In genomic region chr3:75737831-75738493, GRCh38 we compare ENCODE assay signal across 16 cellular contexts. TPM values are rescaled to one million over a fixed set of nuclear protein-coding genes. Genes with fewer than 3 reads are reported as not detected.
DNase-seq lines count a peak whose midpoint lies in the region; ATAC-seq, FAIRE-seq and TF ChIP-seq lines count a peak whose summit lies in the region.
"Had no signal": no experiment of that assay in that cellular context is flagged by ENCODE, and none has a peak within 500 bp of the region (broad histone marks: within the 10 kb centered on the region; RNA-seq: fewer than 3 reads in every experiment).

No MANE protein-coding gene starts in this region.

- WGBS in GM12878 (ENCODE audit: insufficient coverage, insufficient replicate concordance, low lambda C conversion rate, missing lambda C conversion rate) = 84% methylated on average over 7 of the region's 7 CpGs

- no peak for ATAC-seq in GM12878
- ATAC-seq: heart left ventricle, Right ventricle myocardium inferior, WTC11 had no signal

- SMC1A ChIA-PET in GM12878 (lab: Charles Lee; ENCODE audit: uncharacterized antibody, unreplicated experiment) = no interaction called here

- intact Hi-C loops in GM12878 (cut with micrococcal nuclease; ENCODE audit: unreplicated experiment) = no loop called here

- POLR2A ChIA-PET in GM12878 (lab: Charles Lee) = no interaction called here

- no peak for TF ChIP-seq RAD21 in GM12878 (IDR thresholded peaks at IDR 0.05; ENCODE audit: insufficient read depth, low read depth, low read length)

- no peak overlapping the region for H2AFZ ChIP-seq in GM12878 (ENCODE audit: control insufficient read depth, low read depth, low read length)

- H3K9me3 ChIP-seq in GM12878 (replicated peaks; ENCODE audit: control insufficient read depth, insufficient read depth, low read length) = peaks cover 49% of the 10 kb centered on the region

- in situ Hi-C loops in GM12878 (cut with MboI) (no loop called here), brain microvascular endothelial cell (cut with HindIII; ENCODE audit: low pct_ligation_motif_present, low sequenced_read_pairs) (no loop called here)

- H3K4me3 ChIP-seq in GM12878 (no peak overlapping the region), fibroblast of mammary gland (ENCODE audit: control insufficient read depth, low read depth, low read length) (no peak overlapping the region), brain microvascular endothelial cell (ENCODE audit: low read depth, low read length) (no peak overlapping the region)
- H3K4me3 ChIP-seq: heart left ventricle, sigmoid colon, tibial nerve had no signal

- no peaks in the 10 kb centered on the region for H3K4me1 ChIP-seq in GM12878 (ENCODE audit: control insufficient read depth, insufficient read depth, low read length)
- H3K4me1 ChIP-seq: heart left ventricle, sigmoid colon, tibial nerve had no signal

- TSS peak; percentile 38 for BruUV-seq in GM12878 (replicated peaks; lab: Mats Ljungman, UMichigan)

- RAD21 ChIA-PET in GM12878 (lab: Charles Lee; ENCODE audit: unreplicated experiment) = no interaction called here

- H3K27ac ChIP-seq in GM12878 (ENCODE audit: control insufficient read depth, insufficient read depth) = no peak overlapping the region
- H3K27ac ChIP-seq in brain microvascular endothelial cell = no peak overlapping the region
- H3K27ac ChIP-seq: heart left ventricle, sigmoid colon, tibial nerve had no signal

- DNase-seq in HS-5 (ENCODE audit: low read depth) (peak; percentile 6), GM12878 (ENCODE audit: low read depth, low spot score) (no peak), fibroblast of mammary gland (ENCODE audit: low read depth) (peak; percentile 30), retina (peak; percentile 20), RPMI8226 (no peak), pons (ENCODE audit: low spot score) (no peak), NCI-H128 (lab: John Stamatoyannopoulos, UW; ENCODE audit: unreplicated experiment) (no peak), brain microvascular endothelial cell (no peak)
- DNase-seq: heart left ventricle; islet precursor cell; NCI-H345; sigmoid colon; stimulated activated CD4-positive, alpha-beta T cell treated with anti-CD3 and anti-CD28 coated beads, Interleukin-4, amount 100 ng/mL, for 1 hour had no signal

- no peak for FAIRE-seq in GM12878 (lab: Jason Lieb, UNC)

- CTCF ChIA-PET in GM12878 (lab: Yijun Ruan, JAX) = no interaction called here

- H3K27me3 ChIP-seq in GM12878 (replicated peaks in 1 of 2; ENCODE audit: control insufficient read depth in 2 of 2, insufficient read depth in 2 of 2, low read length in 1 of 2) = no peaks in the 10 kb centered on the region
- no peaks in the 10 kb centered on the region for H3K27me3 ChIP-seq in brain microvascular endothelial cell (replicated peaks)
- H3K27me3 ChIP-seq: heart left ventricle, sigmoid colon, tibial nerve had no signal

- no peaks in the 10 kb centered on the region for H4K20me1 ChIP-seq in GM12878 (ENCODE audit: control insufficient read depth, insufficient read depth)

- H3K36me3 ChIP-seq in GM12878 (ENCODE audit: control insufficient read depth in 2 of 2, insufficient read depth in 2 of 2, low read length in 1 of 2) = 0 out of 4 replicates have a peak, but pooled peaks cover 0 to 10% of the 10 kb centered on the region in 2 experiments
- no peaks in the 10 kb centered on the region for H3K36me3 ChIP-seq in brain microvascular endothelial cell (replicated peaks)

- TF ChIP-seq CTCF in GM12878 (IDR thresholded peaks at IDR 0.05 in 2 of 3, conservative IDR thresholded peaks at IDR 0.05 in 1 of 3; ENCODE audit: control insufficient read depth in 2 of 3, extremely low read depth in 1 of 3, insufficient read depth in 1 of 3, low read depth in 3 of 3, low read length in 3 of 3) (no peak), fibroblast of mammary gland (conservative IDR thresholded peaks at IDR 0.05; ENCODE audit: control insufficient read depth, insufficient read depth, low read depth, low read length) (no peak), brain microvascular endothelial cell (IDR thresholded peaks at IDR 0.05; ENCODE audit: low read depth, low read length, missing control alignments) (no peak)

- no peak for TF ChIP-seq EP300 in GM12878 (IDR thresholded peaks at IDR 0.05; ENCODE audit: borderline replicate concordance in 1 of 2, control insufficient read depth in 1 of 2, low read depth in 2 of 2, low read length in 2 of 2)

- no peak overlapping the region for H3K9ac ChIP-seq in GM12878 (ENCODE audit: control insufficient read depth, insufficient read depth, low read length)

- no peak overlapping the region for H3K4me2 ChIP-seq in GM12878 (ENCODE audit: control insufficient read depth, insufficient read depth)

- H3K79me2 ChIP-seq in GM12878 (ENCODE audit: control insufficient read depth, insufficient read depth, low read length) = no peaks in the 10 kb centered on the region

- TF ChIP-seq POLR2A in GM12878 (IDR thresholded peaks at IDR 0.05; ENCODE audit: low read depth, low read length) = no peak

TF ChIP-seq in GM12878, 131 proteins besides CTCF, POLR2A, EP300 and RAD21:
- TF ChIP-seq KDM1A (IDR thresholded peaks at IDR 0.05; ENCODE audit: borderline replicate concordance) (no peak), RCOR1 (conservative IDR thresholded peaks at IDR 0.05; ENCODE audit: low read depth, low read length) (no peak), CBX5 (IDR thresholded peaks at IDR 0.05; ENCODE audit: low read depth) (peak; percentile 88; the same call in 1 of the 2 replicates), POU2F2 (IDR thresholded peaks at IDR 0.05; ENCODE audit: borderline replicate concordance, low read depth, low read length) (no peak), STAT1 (conservative IDR thresholded peaks at IDR 0.05) (no peak), TARDBP (IDR thresholded peaks at IDR 0.05; ENCODE audit: borderline replicate concordance) (no peak), CHD1 (IDR thresholded peaks at IDR 0.05; ENCODE audit: low read depth, low read length) (no peak), ZNF274 (IDR thresholded peaks at IDR 0.05; ENCODE audit: insufficient read depth, insufficient read length) (peak; percentile 96), POLR2AphosphoS5 (IDR thresholded peaks at IDR 0.05; ENCODE audit: low read length) (no peak), KLF5 (IDR thresholded peaks at IDR 0.05; ENCODE audit: partially characterized antibody) (peak; percentile 67)
TF ChIP-seq in GM12878: peak in this region for 3.

RNA-seq across cellular contexts. Expression of gene ZNF717, which starts 47.4 kb away (rescaled TPM):
- total RNA-seq in GM12878 (2013; cell fraction: nucleolus; rRNA removed) = 111 and 115 TPM in 2 replicates
- total RNA-seq in GM12878 (2014; rRNA removed) = 11.4 and 13.9 TPM in 2 replicates
- 13.9 and 14.1 TPM in 2 replicates for total RNA-seq in GM12878 (2014; rRNA removed; fragmentation: Illumina TruSeq; extraction: Trizol)
- 9.8 and 10.8 TPM in 2 replicates for total RNA-seq in GM12878 (2021)
- polyA plus RNA-seq in GM12878 (2011; ENCODE audit: low read depth) = 8.6 TPM
- 25.9 and 33.3 TPM in 2 replicates for polyA plus RNA-seq in GM12878 (2011; rRNA removed)
- polyA plus RNA-seq in GM12878 (2011; cell fraction: cytosol; rRNA removed) = 9.6 and 10.8 TPM in 2 replicates
- 18.4 and 20.7 TPM in 2 replicates for polyA plus RNA-seq in GM12878 (2011; cell fraction: nucleus; rRNA removed)
- 6.3 and 8.4 TPM in 2 replicates for polyA plus RNA-seq in GM12878 (2012)
- polyA plus RNA-seq in GM12878 (2014; fragmentation: Illumina TruSeq; extraction: Trizol) = 8.4 and 12.5 TPM in 2 replicates
- polyA plus RNA-seq in GM12878 (2014; fragmentation: Nextera tagmentation; extraction: Ambion mirVana) = 1 to 10 TPM; 2.8 to 6.0 TPM
- 7.8 and 8.4 TPM in 2 replicates for polyA plus RNA-seq in GM12878 (2014; rRNA removed)
- 1 to 10 TPM; 7.5 to 9.0 TPM for polyA plus RNA-seq in GM12878 (2016; fragmentation: Nextera tagmentation; extraction: Ambion mirVana)
- 29.6 and 33.1 TPM in 2 replicates for polyA minus RNA-seq in GM12878 (2011; rRNA and poly(A)+ RNA removed)
- 6.1 and 8.0 TPM in 2 replicates for polyA minus RNA-seq in GM12878 (2011; cell fraction: cytosol; rRNA and poly(A)+ RNA removed)
- 20.8 and 26.0 TPM in 2 replicates for polyA minus RNA-seq in GM12878 (2011; cell fraction: nucleus; rRNA and poly(A)+ RNA removed)

Comparison
In these comparisons a context has a peak if more than half of its experiments do, and no peak if none do; other contexts are left out.
1. DNase-seq: peak in HS-5 (single experiment), fibroblast of mammary gland (single experiment) and retina (single experiment); none in GM12878 (single experiment), RPMI8226 (single experiment), pons (single experiment), NCI-H128 (single experiment) and brain microvascular endothelial cell (single experiment).